10 cellular contexts compared by ENCODE assay signal in genomic region chr14:26917086-26917485, GRCh38.
DNase-seq lines count a peak whose midpoint lies in the region; ATAC-seq lines count a peak whose summit lies in the region.
"Had no signal": no experiment of that assay in that cellular context is flagged by ENCODE, and none has a peak within 500 bp of the region (broad histone marks: within the 10 kb centered on the region; RNA-seq: fewer than 3 reads in every experiment).

No MANE protein-coding gene starts in this region.

- DNase-seq in GM03348 (ENCODE audit: low spot score) (peak; percentile 40), NCI-H82 (lab: John Stamatoyannopoulos, UW) (peak; percentile 66), fibroblast of peridontal ligament (ENCODE audit: extremely low read depth) (peak; percentile 74), pulmonary artery endothelial cell (ENCODE audit: low read depth, low spot score) (peak; percentile 0), retina (no peak)
- no peak for DNase-seq in stimulated activated CD8-positive, alpha-beta memory T cell treated with anti-CD3 and anti-CD28 coated beads, Interleukin-4, amount 100 ng/mL, for 48 hours
- no peak for DNase-seq in activated naive CD4-positive, alpha-beta T cell treated with anti-CD3 and anti-CD28 coated beads, Interleukin-2, amount 50 U/mL, for 16 hours
- DNase-seq: activated CD4-positive, alpha-beta T cell treated with anti-CD3 and anti-CD28 coated beads, Interleukin-2, amount 10 ng/mL, durations not matched to agents 7 days and 5 days; NCI-H2029 treated with DMSO at 0.1 percent for 48 hours had no signal

- no peak for ATAC-seq in HG02610 (IDR thresholded peaks at IDR 0.05; ENCODE audit: unreplicated experiment)

Comparison
In these comparisons a context has a peak if more than half of its experiments do, and no peak if none do; other contexts are left out.
1. DNase-seq: peak in GM03348 (single experiment), NCI-H82 (single experiment), fibroblast of peridontal ligament (single experiment) and pulmonary artery endothelial cell (single experiment); none in stimulated activated CD8-positive, alpha-beta memory T cell treated with anti-CD3 and anti-CD28 coated beads, Interleukin-4, amount 100 ng/mL, for 48 hours (single experiment), activated naive CD4-positive, alpha-beta T cell treated with anti-CD3 and anti-CD28 coated beads, Interleukin-2, amount 50 U/mL, for 16 hours (single experiment) and retina (single experiment).